ENCODE assay signal across 8 cellular contexts in genomic region chr1:93910305-93910704, GRCh38. TPM values are rescaled to one million over a fixed set of nuclear protein-coding genes. Genes with fewer than 3 reads are reported as not detected.
DNase-seq lines count a peak whose midpoint lies in the region; ATAC-seq and TF ChIP-seq lines count a peak whose summit lies in the region.

No MANE protein-coding gene starts in this region.

- POLR2A ChIA-PET in Caco-2 (lab: Charles Lee) = interaction anchor here (2.1 kb wide), 1 partner anchor 31 kb away, joined by 6 read pairs; no protein-coding TSS in a partner anchor

- no peak overlapping the region for H3K4me3 Mint-ChIP-seq in Caco-2 (ENCODE audit: unreplicated experiment)

- no peak overlapping the region for H3K4me3 ChIP-seq in Caco-2 (ENCODE audit: low read depth, low read length)
- H3K4me3 ChIP-seq in MM.1S (ENCODE audit: low read length) = no peak overlapping the region
- peak overlapping the region; percentile 58 for H3K4me3 ChIP-seq in ectodermal cell (ENCODE audit: insufficient read depth, low read depth, low read length)
- H3K4me3 ChIP-seq in parathyroid adenoma (ENCODE audit: low read depth, low read length) = no peak overlapping the region
- H3K4me3 ChIP-seq in upper lobe of right lung = no peak overlapping the region
- no peak overlapping the region for H3K4me3 ChIP-seq in suprapubic skin

- H3K4me1 Mint-ChIP-seq in Caco-2 (ENCODE audit: low read depth, unreplicated experiment) = no peaks in the 10 kb centered on the region

- no peaks in the 10 kb centered on the region for H4K20me1 ChIP-seq in MM.1S (ENCODE audit: insufficient read depth, low read length)

- H3K4me2 ChIP-seq in MM.1S (ENCODE audit: low read depth, low read length) (peak overlapping the region; percentile 33; the same call in 1 of the 2 replicates), parathyroid adenoma (ENCODE audit: low read length) (peak overlapping the region; percentile 80)

- H3K79me2 ChIP-seq in MM.1S (ENCODE audit: low read length) = peaks cover 22% of the 10 kb centered on the region
- no peaks in the 10 kb centered on the region for H3K79me2 ChIP-seq in parathyroid adenoma

- no peak for TF ChIP-seq EP300 in suprapubic skin (IDR thresholded peaks at IDR 0.05)

- peaks cover 9% of the 10 kb centered on the region for H3K27me3 Mint-ChIP-seq in Caco-2 (ENCODE audit: insufficient read depth, unreplicated experiment)

- H3K36me3 ChIP-seq in Caco-2 (ENCODE audit: control insufficient read depth, insufficient read depth, low read length) = no peaks in the 10 kb centered on the region
- no peaks in the 10 kb centered on the region for H3K36me3 ChIP-seq in MM.1S (replicated peaks; ENCODE audit: insufficient read depth, low read length)
- H3K36me3 ChIP-seq in ectodermal cell (ENCODE audit: control insufficient read depth, insufficient read depth, low read length) = no peaks in the 10 kb centered on the region
- no peaks in the 10 kb centered on the region for H3K36me3 ChIP-seq in parathyroid adenoma (ENCODE audit: control insufficient read depth, insufficient read depth, low read length)
- H3K36me3 ChIP-seq in upper lobe of right lung = no peaks in the 10 kb centered on the region
- no peaks in the 10 kb centered on the region for H3K36me3 ChIP-seq in suprapubic skin

- H3K36me3 Mint-ChIP-seq in Caco-2 (ENCODE audit: insufficient read depth, unreplicated experiment) = no peaks in the 10 kb centered on the region

- no peak for TF ChIP-seq POLR2A in suprapubic skin (IDR thresholded peaks at IDR 0.05)

- DNase-seq in Caco-2 = no peak
- DNase-seq in MM.1S = no peak
- no peak for DNase-seq in DMS114 treated with DMSO at 0.1 percent for 48 hours (lab: John Stamatoyannopoulos, UW; ENCODE audit: unreplicated experiment)
- DNase-seq in upper lobe of right lung = no peak
- DNase-seq in suprapubic skin (ENCODE audit: low spot score in 2 of 2) = no peak

- BruUV-seq in Caco-2 (replicated peaks; lab: Mats Ljungman, UMichigan) = no TSS peak

- H3K9me3 ChIP-seq in Caco-2 (no peaks in the 10 kb centered on the region), MM.1S (replicated peaks; ENCODE audit: insufficient read depth, low read length) (no peaks in the 10 kb centered on the region), ectodermal cell (ENCODE audit: control insufficient read depth, low read length) (no peaks in the 10 kb centered on the region), parathyroid adenoma (ENCODE audit: control insufficient read depth, low read length) (no peaks in the 10 kb centered on the region), upper lobe of right lung (peaks cover 4% of the 10 kb centered on the region), suprapubic skin (no peaks in the 10 kb centered on the region)

- H2AFZ ChIP-seq in MM.1S (ENCODE audit: low read length) (no peak overlapping the region), parathyroid adenoma (peak overlapping the region; percentile 72)

- H3K9ac ChIP-seq in MM.1S (ENCODE audit: low read length) = no peak overlapping the region
- H3K9ac ChIP-seq in parathyroid adenoma = no peak overlapping the region

- no peak overlapping the region for H3K27ac ChIP-seq in MM.1S (ENCODE audit: low read length)
- H3K27ac ChIP-seq in ectodermal cell (ENCODE audit: insufficient read depth, low read depth, low read length, poor library complexity, severe bottlenecking) = no peak overlapping the region
- peak overlapping the region; percentile 66 for H3K27ac ChIP-seq in parathyroid adenoma
- no peak overlapping the region for H3K27ac ChIP-seq in upper lobe of right lung
- H3K27ac ChIP-seq in suprapubic skin = no peak overlapping the region

- no peaks in the 10 kb centered on the region for H3K9me3 Mint-ChIP-seq in Caco-2 (ENCODE audit: unreplicated experiment)

- no peaks in the 10 kb centered on the region for H3K9me2 ChIP-seq in MM.1S (replicated peaks; ENCODE audit: insufficient read depth, low read length)

- ATAC-seq in GM21576 (IDR thresholded peaks at IDR 0.05; ENCODE audit: unreplicated experiment) (no peak), upper lobe of right lung (no peak)

- H3K4me1 ChIP-seq in Caco-2 = no peaks in the 10 kb centered on the region
- H3K4me1 ChIP-seq in MM.1S (ENCODE audit: low read length) = no peaks in the 10 kb centered on the region
- H3K4me1 ChIP-seq in ectodermal cell (ENCODE audit: control insufficient read depth, insufficient read depth, low read length) = no peaks in the 10 kb centered on the region
- peaks cover 5% of the 10 kb centered on the region for H3K4me1 ChIP-seq in parathyroid adenoma
- H3K4me1 ChIP-seq in upper lobe of right lung = peaks cover 12% of the 10 kb centered on the region
- peaks cover 16% of the 10 kb centered on the region for H3K4me1 ChIP-seq in suprapubic skin

- intact Hi-C loops in Caco-2 (cut with micrococcal nuclease; ENCODE audit: unreplicated experiment) = no loop called here
- intact Hi-C loops in upper lobe of right lung (cut with DNase I) = no loop called here

- CTCF ChIA-PET in Caco-2 (lab: Charles Lee) = interaction anchor here (0.6 to 0.7 kb wide), 3 partner anchors 15 to 63 kb away, joined by 3 to 7 read pairs (median 3); no protein-coding TSS in a partner anchor

- H3K27me3 ChIP-seq in Caco-2 (replicated peaks; ENCODE audit: control insufficient read depth, insufficient read depth, low read length) (no peaks in the 10 kb centered on the region), MM.1S (replicated peaks; ENCODE audit: insufficient read depth, low read length) (no peaks in the 10 kb centered on the region), ectodermal cell (ENCODE audit: control insufficient read depth, insufficient read depth, low read length, poor library complexity, severe bottlenecking) (peaks cover 13% of the 10 kb centered on the region), parathyroid adenoma (ENCODE audit: control insufficient read depth, insufficient read depth, low read length) (no peaks in the 10 kb centered on the region), upper lobe of right lung (no peaks in the 10 kb centered on the region), suprapubic skin (no peaks in the 10 kb centered on the region)

- WGBS in ectodermal cell, 2 experiments = 97 to 99% methylated on average over 1 to 3 of the region's 4 CpGs
- 95% methylated on average over 4 of the region's 4 CpGs for WGBS in suprapubic skin

- H3K27ac Mint-ChIP-seq in Caco-2 (ENCODE audit: unreplicated experiment) = peak overlapping the region; percentile 22

- TF ChIP-seq CTCF in Caco-2 (IDR thresholded peaks at IDR 0.05; ENCODE audit: insufficient read depth in 1 of 2, low read depth in 1 of 2, low read length in 1 of 2, severe bottlenecking in 1 of 2, unreplicated experiment in 1 of 2) = no peak
- TF ChIP-seq CTCF in MM.1S (IDR thresholded peaks at IDR 0.05; ENCODE audit: low read length) = no peak
- no peak for TF ChIP-seq CTCF in parathyroid adenoma (IDR thresholded peaks at IDR 0.05)
- TF ChIP-seq CTCF in upper lobe of right lung (IDR thresholded peaks at IDR 0.05) = no peak
- no peak for TF ChIP-seq CTCF in suprapubic skin (IDR thresholded peaks at IDR 0.05)

- H3F3A ChIP-seq in MM.1S (ENCODE audit: insufficient read depth, low read length) = no peaks in the 10 kb centered on the region

RNA-seq across cellular contexts. Expression of gene GCLM, which starts 1.1 kb away (rescaled TPM):
- total RNA-seq in Caco-2 (2022) = 11.7 and 11.8 TPM in 2 replicates
- 6.3 TPM for polyA plus RNA-seq in ectodermal cell (2013, experiment 1 of 4)
- polyA plus RNA-seq in ectodermal cell (2013, experiment 2 of 4) = 6.4 TPM
- 5.9 TPM for polyA plus RNA-seq in ectodermal cell (2013, experiment 3 of 4)
- 6.2 TPM for polyA plus RNA-seq in ectodermal cell (2013, experiment 4 of 4)
- 24.5 TPM for total RNA-seq in upper lobe of right lung
- 1 to 10 TPM; 4.1 to 8.2 (median 4.9) TPM for total RNA-seq in suprapubic skin

RNA-seq across cellular contexts. Expression of gene DNTTIP2, which starts 31.3 kb away (rescaled TPM):
- 39.0 and 39.9 TPM in 2 replicates for total RNA-seq in Caco-2 (2022)
- 62.5 TPM for polyA plus RNA-seq in ectodermal cell (2013, experiment 1 of 4)
- 68.0 TPM for polyA plus RNA-seq in ectodermal cell (2013, experiment 2 of 4)
- polyA plus RNA-seq in ectodermal cell (2013, experiment 3 of 4) = 55.1 TPM
- polyA plus RNA-seq in ectodermal cell (2013, experiment 4 of 4) = 63.1 TPM
- 49.0 TPM for total RNA-seq in upper lobe of right lung
- 10 to 100 TPM; 31.0 to 50.1 (median 44.7) TPM for total RNA-seq in suprapubic skin
